In the genomic region with DNA sequence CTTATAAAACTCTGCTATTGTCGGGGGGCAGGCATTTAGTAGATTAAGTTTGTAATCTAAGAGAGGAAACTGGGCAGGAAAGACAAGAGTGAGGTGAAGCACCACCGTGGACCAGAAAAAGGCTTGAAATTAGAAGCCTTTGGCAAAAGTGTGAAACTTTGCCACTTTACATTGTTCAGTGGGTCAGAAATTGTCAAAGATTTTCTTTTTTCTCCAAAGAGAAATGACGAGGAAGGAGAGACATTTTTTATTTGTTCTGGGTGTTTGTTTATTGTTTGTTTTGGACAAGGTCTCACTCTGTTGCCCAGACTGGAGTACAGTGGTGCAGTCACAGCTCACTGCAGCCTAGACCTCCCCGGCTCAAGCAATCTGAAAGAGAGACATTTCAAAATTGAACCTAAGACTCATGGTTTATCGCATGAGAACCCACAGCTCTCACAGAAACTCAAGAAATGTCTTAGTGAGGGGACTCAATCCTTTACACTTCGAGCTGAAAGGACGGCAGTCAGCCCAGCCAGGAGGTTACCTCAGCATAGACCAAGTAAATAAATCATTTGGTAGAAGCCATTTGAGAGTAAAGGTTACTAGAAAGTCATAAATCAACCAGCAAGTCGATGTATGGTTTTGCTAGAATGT, we compare ENCODE assay signal across 8 cellular contexts.
A peak's percentile ranks its signal among the peaks of the same experiment; 100 is the strongest.
DNase-seq lines count a peak whose midpoint lies in the region; ATAC-seq lines count a peak whose summit lies in the region.

No MANE protein-coding gene starts in this region.

- ATAC-seq in GM18511 (IDR thresholded peaks at IDR 0.05; ENCODE audit: unreplicated experiment) (peak; percentile 82), GM21528 (IDR thresholded peaks at IDR 0.05; ENCODE audit: low FRiP score, unreplicated experiment) (peak; percentile 83), HG03280 (IDR thresholded peaks at IDR 0.05; ENCODE audit: unreplicated experiment) (peak; percentile 79), left colon (peak; percentile 64)

- DNase-seq in left colon, result no peak
- no peak for DNase-seq in NCI-H748 (lab: John Stamatoyannopoulos, UW; ENCODE audit: unreplicated experiment)
- DNase-seq in OCI-M2 (lab: John Stamatoyannopoulos, UW; ENCODE audit: unreplicated experiment), result no peak
- DNase-seq in hippocampal formation (lab: John Stamatoyannopoulos, UW), result no peak
- DNase-seq in NCI-H345 (lab: John Stamatoyannopoulos, UW), result no peak

- intact Hi-C loops in left colon (cut with DNase I, micrococcal nuclease), result no loop called here
